19 cellular contexts compared by ENCODE assay signal in the genomic region with DNA sequence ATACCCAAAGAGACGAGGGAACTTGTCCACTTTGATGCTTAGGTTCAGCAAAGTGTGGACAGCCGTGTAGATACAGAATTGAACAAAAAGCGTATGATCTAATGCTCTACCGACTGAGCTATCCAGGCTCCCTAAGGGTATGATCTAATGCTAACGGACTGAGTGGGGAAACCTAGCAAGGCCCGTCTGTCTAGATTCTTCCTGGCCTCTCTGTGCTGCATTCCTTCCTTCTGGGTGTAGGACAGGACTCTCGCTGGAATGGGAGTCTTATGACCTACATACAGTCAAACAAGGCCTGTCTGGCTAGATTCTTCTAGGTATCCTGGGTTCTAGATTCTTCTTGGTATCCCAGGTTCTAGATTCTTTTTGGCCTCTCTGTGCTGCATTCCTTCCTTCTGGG. TPM values are rescaled to one million over a fixed set of nuclear protein-coding genes. Genes with fewer than 3 reads are reported as not detected.
DNase-seq lines count a peak whose midpoint lies in the region; ATAC-seq, FAIRE-seq and TF ChIP-seq lines count a peak whose summit lies in the region.
"Had no signal": no experiment of that assay in that cellular context is flagged by ENCODE, and none has a peak within 500 bp of the region (broad histone marks: within the 10 kb centered on the region; RNA-seq: fewer than 3 reads in every experiment).

No MANE protein-coding gene starts in this region.

- H2AFZ ChIP-seq in trophoblast cell (ENCODE audit: insufficient read depth, low read length, poor library complexity), result no peak overlapping the region
- no peak overlapping the region for H2AFZ ChIP-seq in PC-3 (ENCODE audit: low read length)
- H2AFZ ChIP-seq: GM23248 had no signal

- no peak for TF ChIP-seq CTCF in PC-3 (conservative IDR thresholded peaks at IDR 0.05; ENCODE audit: low read depth, low read length)

- DNase-seq in GM12892 (ENCODE audit: insufficient read length) (no peak), trophoblast cell (peak; percentile 96 to 98), RPMI8226 (no peak), PC-3 (no peak), cerebellar cortex (ENCODE audit: low spot score) (no peak)
- DNase-seq: ACHN; BE2C; CD4-positive, alpha-beta memory T cell; DMS153; DMS79; GM23248 had no signal

- peak; percentile 14 for FAIRE-seq in GM12892 (lab: Jason Lieb, UNC)
- FAIRE-seq: A204.1, GM12878, GM18507, HepG2 had no signal

- no peaks in the 10 kb centered on the region for H3K36me3 ChIP-seq in BLaER1 treated with 17β-estradiol and CSF1 and Interleukin-3, amounts not matched to agents 10 nM and 100 nM
- no peaks in the 10 kb centered on the region for H3K36me3 ChIP-seq in trophoblast cell (ENCODE audit: control insufficient read depth in 1 of 2, insufficient read depth in 2 of 2, low read length in 2 of 2)
- no peaks in the 10 kb centered on the region for H3K36me3 ChIP-seq in PC-3 (ENCODE audit: low read depth, low read length)
- H3K36me3 ChIP-seq: BE2C, HAP-1 had no signal

- intact Hi-C loops in PC-3 (cut with micrococcal nuclease), result no loop called here

- H3K79me2 ChIP-seq in trophoblast cell (ENCODE audit: control insufficient read depth, insufficient read depth, low read length, poor library complexity), result no peaks in the 10 kb centered on the region
- H3K79me2 ChIP-seq in PC-3 (ENCODE audit: low read length), result no peaks in the 10 kb centered on the region

- H3K9me3 ChIP-seq in BLaER1 treated with 17β-estradiol and CSF1 and Interleukin-3, amounts not matched to agents 10 nM and 100 nM (replicated peaks in 1 of 11), result 0 out of 22 replicates have a peak, but pooled peaks cover 0 to 6% (median 0%) of the 10 kb centered on the region in 11 experiments
- H3K9me3 ChIP-seq in trophoblast cell (ENCODE audit: insufficient read depth, low read depth, low read length) (no peaks in the 10 kb centered on the region), PC-3 (ENCODE audit: low read length) (no peaks in the 10 kb centered on the region)
- H3K9me3 ChIP-seq: BE2C, HAP-1 had no signal

- H4K12ac ChIP-seq in trophoblast cell (ENCODE audit: low read depth, low read length), result no peak overlapping the region

- no peak overlapping the region for H4K91ac ChIP-seq in trophoblast cell (ENCODE audit: low read depth, low read length)

- H2AK5ac ChIP-seq in trophoblast cell (ENCODE audit: low read length), result no peak overlapping the region

- peaks cover 13 to 32% (median 27%) of the 10 kb centered on the region in 10 experiments for H3K4me1 ChIP-seq in BLaER1 treated with 17β-estradiol and CSF1 and Interleukin-3, amounts not matched to agents 10 nM and 100 nM
- peaks cover 0 to 12% of the 10 kb centered on the region in 2 experiments for H3K4me1 ChIP-seq in trophoblast cell (ENCODE audit: control insufficient read depth in 1 of 2, insufficient read depth in 2 of 2, low read length in 2 of 2)
- no peaks in the 10 kb centered on the region for H3K4me1 ChIP-seq in PC-3 (ENCODE audit: insufficient read depth, low read length)
- H3K4me1 ChIP-seq: BE2C, HAP-1 had no signal

- ATAC-seq in PC-3, result no peak
- ATAC-seq: GM12878, HepG2 had no signal

- peak overlapping the region in 2 of 11 experiments; percentile 57 to 60; a peak in 2 of 22 replicates for H3K27ac ChIP-seq in BLaER1 treated with 17β-estradiol and CSF1 and Interleukin-3, amounts not matched to agents 10 nM and 100 nM
- peak overlapping the region; percentile 68 for H3K27ac ChIP-seq in trophoblast cell (ENCODE audit: low read depth, low read length)
- no peak overlapping the region for H3K27ac ChIP-seq in PC-3 (ENCODE audit: low read length)
- H3K27ac ChIP-seq: GM23248 had no signal

- BruUV-seq in PC-3 (replicated peaks; lab: Mats Ljungman, UMichigan), result no TSS peak

- H3K14ac ChIP-seq in trophoblast cell (ENCODE audit: low read length), result no peak overlapping the region

- H3K9me2 ChIP-seq in PC-3 (replicated peaks; ENCODE audit: low read length), result no peaks in the 10 kb centered on the region

- H3K4me3 ChIP-seq in BLaER1 treated with 17β-estradiol and CSF1 and Interleukin-3, amounts not matched to agents 10 nM and 100 nM, result no peak overlapping the region
- H3K4me3 ChIP-seq in trophoblast cell (ENCODE audit: low read depth, low read length) (no peak overlapping the region), PC-3 (ENCODE audit: low read length) (no peak overlapping the region)
- H3K4me3 ChIP-seq: GM12878, GM23248, HAP-1 had no signal

- H3K23ac ChIP-seq in trophoblast cell (ENCODE audit: low read length), result no peak overlapping the region

- no peaks in the 10 kb centered on the region for H4K20me1 ChIP-seq in BLaER1 treated with 17β-estradiol and CSF1 and Interleukin-3, amounts not matched to agents 10 nM and 100 nM
- H4K20me1 ChIP-seq in PC-3 (ENCODE audit: low read length), result no peaks in the 10 kb centered on the region

- H3K4me2 ChIP-seq in BLaER1 treated with 17β-estradiol and CSF1 and Interleukin-3, amounts not matched to agents 10 nM and 100 nM, result peak overlapping the region in 8 of 11 experiments; percentile 25 to 72 (median 64); a peak in 14 of 22 replicates
- H3K4me2 ChIP-seq in trophoblast cell (ENCODE audit: low read length), result no peak overlapping the region
- no peak overlapping the region for H3K4me2 ChIP-seq in PC-3 (ENCODE audit: low read length)

- H2BK5ac ChIP-seq in trophoblast cell (ENCODE audit: low read depth, low read length, poor library complexity), result peak overlapping the region; percentile 36

- H3F3A ChIP-seq in PC-3 (ENCODE audit: low read length, unreplicated experiment), result no peaks in the 10 kb centered on the region

- H4K8ac ChIP-seq in trophoblast cell (ENCODE audit: low read depth, low read length), result no peak overlapping the region

- CTCF ChIA-PET in PC-3 (lab: Charles Lee), result no interaction called here

- no peak for TF ChIP-seq POLR2A in GM12892 (IDR thresholded peaks at IDR 0.05; ENCODE audit: low read depth, low read length)

- no CpG with 5 or more reads among the region's 7 CpGs for WGBS in trophoblast cell (ENCODE audit: extremely low coverage, insufficient coverage, insufficient read length)

- H2BK12ac ChIP-seq in trophoblast cell (ENCODE audit: low read length), result no peak overlapping the region

- peaks cover 3% of the 10 kb centered on the region for H3K79me1 ChIP-seq in trophoblast cell (ENCODE audit: low read length)

- no peak overlapping the region for H3K4ac ChIP-seq in trophoblast cell (ENCODE audit: low read depth, low read length)

- peak overlapping the region in 1 of 11 experiments; percentile 1; a peak in 1 of 22 replicates for H3K9ac ChIP-seq in BLaER1 treated with 17β-estradiol and CSF1 and Interleukin-3, amounts not matched to agents 10 nM and 100 nM
- H3K9ac ChIP-seq in trophoblast cell (ENCODE audit: low read length) (no peak overlapping the region), PC-3 (ENCODE audit: low read length) (no peak overlapping the region)
- H3K9ac ChIP-seq: GM23248 had no signal

- no peaks in the 10 kb centered on the region for H3K27me3 ChIP-seq in BLaER1 treated with 17β-estradiol and CSF1 and Interleukin-3, amounts not matched to agents 10 nM and 100 nM
- H3K27me3 ChIP-seq in trophoblast cell (ENCODE audit: insufficient read depth, low read length), result no peaks in the 10 kb centered on the region
- H3K27me3 ChIP-seq in PC-3 (ENCODE audit: low read length), result peaks cover 39% of the 10 kb centered on the region
- H3K27me3 ChIP-seq: BE2C had no signal

- POLR2A ChIA-PET in PC-3 (lab: Charles Lee; ENCODE audit: unreplicated experiment), result no interaction called here

- H2BK120ac ChIP-seq in trophoblast cell (ENCODE audit: insufficient read depth, low read length, poor library complexity), result peak overlapping the region; percentile 84

- H3K18ac ChIP-seq in trophoblast cell (ENCODE audit: low read length), result no peak overlapping the region

RNA-seq across cellular contexts. Expression of a gene that starts 8.4 kb away (rescaled TPM):
- 62.6 TPM for polyA plus RNA-seq in GM12892 (2012; ENCODE audit: missing spikeins)
- polyA plus RNA-seq in trophoblast cell (2013), result 2.0 and 2.9 TPM in 2 replicates
- total RNA-seq in PC-3 (2014; rRNA removed), result not detected in 2 replicates
- total RNA-seq: G401 had no signal

RNA-seq across cellular contexts. Expression of a gene that starts 11.1 kb away (rescaled TPM):
- polyA plus RNA-seq in GM12892 (2012; ENCODE audit: missing spikeins), result 2.9 TPM
- polyA plus RNA-seq in trophoblast cell (2013), result 0.08 and 0.19 TPM in 2 replicates
- not detected in 2 replicates for total RNA-seq in PC-3 (2014; rRNA removed)
- total RNA-seq: G401, GM23248, H4, HepG2 had no signal
- polyA plus RNA-seq: GM23248, HepG2 had no signal

RNA-seq across cellular contexts. Expression of a gene that starts 36.1 kb away (rescaled TPM):
- polyA plus RNA-seq in GM12892 (2012; ENCODE audit: missing spikeins), result 4.3 TPM
- polyA plus RNA-seq in trophoblast cell (2013), result 77.9 and 87.2 TPM in 2 replicates
- 84.2 and 88.1 TPM in 2 replicates for total RNA-seq in PC-3 (2014; rRNA removed)
- polyA plus RNA-seq: CD4-positive, alpha-beta memory T cell had no signal

RNA-seq across cellular contexts. Expression of a gene that starts 46.4 kb away (rescaled TPM):
- polyA plus RNA-seq in GM12892 (2012; ENCODE audit: missing spikeins), result 49.8 TPM
- polyA plus RNA-seq in trophoblast cell (2013), result 82.6 and 93.9 TPM in 2 replicates
- total RNA-seq in PC-3 (2014; rRNA removed), result 165 and 202 TPM in 2 replicates

RNA-seq across cellular contexts. Expression of a gene that starts 54.0 kb away (rescaled TPM):
- 103 TPM for polyA plus RNA-seq in GM12892 (2012; ENCODE audit: missing spikeins)
- 53.1 and 54.3 TPM in 2 replicates for polyA plus RNA-seq in trophoblast cell (2013)
- total RNA-seq in PC-3 (2014; rRNA removed), result 165 and 177 TPM in 2 replicates

Comparison
In these comparisons a context has a peak if more than half of its experiments do, and no peak if none do; other contexts are left out.
1. H3K4me2 ChIP-seq: peak in BLaER1 treated with 17β-estradiol and CSF1 and Interleukin-3, amounts not matched to agents 10 nM and 100 nM (8 of 11); none in trophoblast cell (single experiment) and PC-3 (single experiment).
2. DNase-seq: peak in trophoblast cell (2 of 2); none in GM12892 (single experiment), RPMI8226 (single experiment), PC-3 (single experiment) and cerebellar cortex (single experiment).